10 cellular contexts compared by ENCODE assay signal in the genomic region with DNA sequence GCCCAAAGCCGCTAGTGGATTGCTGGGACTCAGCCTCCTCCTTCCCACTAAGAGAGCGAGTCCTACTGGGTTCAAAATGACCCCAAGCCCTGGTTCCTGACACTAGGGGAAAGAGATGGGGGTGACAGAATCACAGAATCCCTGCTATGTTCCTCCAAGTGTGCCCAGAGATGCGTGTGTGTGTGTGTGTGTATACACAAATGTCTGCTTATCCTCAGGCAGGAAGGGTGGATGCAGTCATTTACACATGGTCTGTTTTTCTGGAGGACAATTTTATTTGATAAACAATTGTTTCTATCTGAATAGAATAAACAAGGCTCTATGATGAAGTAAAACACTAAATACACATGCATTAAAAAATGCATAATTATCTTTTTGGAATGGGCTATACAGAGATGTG. TPM values are rescaled to one million over a fixed set of nuclear protein-coding genes. Genes with fewer than 3 reads are reported as not detected.
A peak's percentile ranks its signal among the peaks of the same experiment; 100 is the strongest.
DNase-seq lines count a peak whose midpoint lies in the region; ATAC-seq and TF ChIP-seq lines count a peak whose summit lies in the region.
"Had no signal": no experiment of that assay in that cellular context is flagged by ENCODE, and none has a peak within 500 bp of the region (broad histone marks: within the 10 kb centered on the region; RNA-seq: fewer than 3 reads in every experiment).

No MANE protein-coding gene starts in this region.

- H3K4me1 ChIP-seq in heart right ventricle (peaks cover 5 to 94% (median 53%) of the 10 kb centered on the region in 9 donors), mesodermal cell (ENCODE audit: control insufficient read depth, insufficient read depth, low read length, poor library complexity, severe bottlenecking) (peaks cover 54% of the 10 kb centered on the region), upper lobe of right lung (peaks cover 43% of the 10 kb centered on the region)

- ATAC-seq in heart right ventricle (no peak), Right ventricle myocardium inferior (no peak), upper lobe of right lung (no peak)

- H3K36me3 Mint-ChIP-seq in activated T-helper 2 cell treated with anti-CD3 and anti-CD28 coated beads, Interferon-gamma antibody, Interleukin-2, Interleukin-4, amounts not matched to agents 10 μg/mL and 5 μg/mL and 100 μg/mL, durations not matched to agents 14 hours and 24 hours and 36 hours (ENCODE audit: low read depth), result peaks cover 20% of the 10 kb centered on the region

- H3K27ac Mint-ChIP-seq in activated T-helper 2 cell treated with anti-CD3 and anti-CD28 coated beads, Interferon-gamma antibody, Interleukin-2, Interleukin-4, amounts not matched to agents 10 μg/mL and 5 μg/mL and 100 μg/mL, durations not matched to agents 14 hours and 24 hours and 36 hours, result no peak overlapping the region

- H3K9me3 ChIP-seq in heart right ventricle, result no peaks in the 10 kb centered on the region
- H3K9me3 ChIP-seq in mesodermal cell (ENCODE audit: control insufficient read depth, low read length), result no peaks in the 10 kb centered on the region
- no peaks in the 10 kb centered on the region for H3K9me3 ChIP-seq in upper lobe of right lung
- H3K9me3 ChIP-seq: Caco-2 had no signal

- H3K4me3 Mint-ChIP-seq in activated T-helper 2 cell treated with anti-CD3 and anti-CD28 coated beads, Interferon-gamma antibody, Interleukin-2, Interleukin-4, amounts not matched to agents 10 μg/mL and 5 μg/mL and 100 μg/mL, durations not matched to agents 14 hours and 24 hours and 36 hours (ENCODE audit: low read depth), result peak overlapping the region; percentile 58

- H3K9me3 Mint-ChIP-seq in activated T-helper 2 cell treated with anti-CD3 and anti-CD28 coated beads, Interferon-gamma antibody, Interleukin-2, Interleukin-4, amounts not matched to agents 10 μg/mL and 5 μg/mL and 100 μg/mL, durations not matched to agents 14 hours and 24 hours and 36 hours, result no peaks in the 10 kb centered on the region

- H3K27me3 ChIP-seq in heart right ventricle (peaks cover 0 to 14% (median 0%) of the 10 kb centered on the region in 7 donors), upper lobe of right lung (peaks cover 5% of the 10 kb centered on the region)

- H3K27ac ChIP-seq in heart right ventricle (peak overlapping the region in 9 of 10 donors; percentile 53 to 95 (median 90)), mesodermal cell (ENCODE audit: low read depth, low read length, severe bottlenecking) (peak overlapping the region; percentile 76), upper lobe of right lung (peak overlapping the region; percentile 72)

- intact Hi-C loops in heart right ventricle (cut with DNase I), result loop anchor here in 2 of 10 donors (2.0 to 5.0 kb wide), 3 partner anchors 23 to 33 kb away; no protein-coding TSS in a partner anchor
- intact Hi-C loops in Right ventricle myocardium inferior (cut with DNase I), result loop anchor here (1.0 kb wide), 1 partner anchor 28 kb away; no protein-coding TSS in a partner anchor
- intact Hi-C loops in activated T-helper 2 cell treated with anti-CD3 and anti-CD28 coated beads, Interferon-gamma antibody, Interleukin-2, Interleukin-4, amounts not matched to agents 10 μg/mL and 5 μg/mL and 100 μg/mL, durations not matched to agents 14 hours and 24 hours and 36 hours (cut with micrococcal nuclease), result loop anchor here (1.0 to 2.0 kb wide), 3 partner anchors 13 to 47 kb away; no protein-coding TSS in a partner anchor
- intact Hi-C loops in upper lobe of right lung (cut with DNase I), result no loop called here

- no peak for DNase-seq in heart right ventricle
- no peak for DNase-seq in Right ventricle myocardium inferior (ENCODE audit: missing footprints)
- no peak for DNase-seq in activated T-helper 2 cell treated with anti-CD3 and anti-CD28 coated beads, Interferon-gamma antibody, Interleukin-2, Interleukin-4, amounts not matched to agents 10 μg/mL and 5 μg/mL and 100 μg/mL, durations not matched to agents 14 hours and 24 hours and 36 hours (ENCODE audit: low spot score)
- no peak for DNase-seq in upper lobe of right lung
- no peak for DNase-seq in superior temporal gyrus (ENCODE audit: extremely low spot score)
- DNase-seq in NK-92 (lab: John Stamatoyannopoulos, UW; ENCODE audit: unreplicated experiment), result no peak
- no peak for DNase-seq in NCI-H1105 (lab: John Stamatoyannopoulos, UW)
- DNase-seq: NCI-H2081 treated with DMSO at 0.1 percent for 48 hours had no signal

- H3K4me3 ChIP-seq in heart right ventricle, result peak overlapping the region in 4 of 10 donors; percentile 10 to 92 (median 82)
- H3K4me3 ChIP-seq in mesodermal cell (ENCODE audit: extremely low read depth, insufficient read depth, low read length, poor library complexity, severe bottlenecking), result no peak overlapping the region
- H3K4me3 ChIP-seq in upper lobe of right lung, result no peak overlapping the region

- peaks cover 40% of the 10 kb centered on the region for H3K4me1 Mint-ChIP-seq in activated T-helper 2 cell treated with anti-CD3 and anti-CD28 coated beads, Interferon-gamma antibody, Interleukin-2, Interleukin-4, amounts not matched to agents 10 μg/mL and 5 μg/mL and 100 μg/mL, durations not matched to agents 14 hours and 24 hours and 36 hours (ENCODE audit: low read depth)

- TF ChIP-seq CTCF in heart right ventricle (IDR thresholded peaks at IDR 0.05) (no peak), upper lobe of right lung (IDR thresholded peaks at IDR 0.05) (no peak)

- WGBS in heart right ventricle, 2 donors, result 77 to 88% methylated on average over 3 of the region's 3 CpGs
- 35 to 80% methylated on average over 1 to 2 of the region's 3 CpGs for WGBS in mesodermal cell (ENCODE audit: insufficient coverage in 2 of 2), 2 experiments

- peaks cover 7% of the 10 kb centered on the region for H3K27me3 Mint-ChIP-seq in activated T-helper 2 cell treated with anti-CD3 and anti-CD28 coated beads, Interferon-gamma antibody, Interleukin-2, Interleukin-4, amounts not matched to agents 10 μg/mL and 5 μg/mL and 100 μg/mL, durations not matched to agents 14 hours and 24 hours and 36 hours (ENCODE audit: low read depth)

- peaks cover 0 to 21% (median 5%) of the 10 kb centered on the region in 9 donors for H3K36me3 ChIP-seq in heart right ventricle
- H3K36me3 ChIP-seq in mesodermal cell (ENCODE audit: control insufficient read depth, insufficient read depth, low read length), result peaks cover 19% of the 10 kb centered on the region
- no peaks in the 10 kb centered on the region for H3K36me3 ChIP-seq in upper lobe of right lung

RNA-seq across cellular contexts. Expression of a gene that starts 1.2 kb away (rescaled TPM):
- total RNA-seq in heart right ventricle (10 to 100 TPM in 2 of 10 donors, 1 to 10 TPM in 8; 4.4 to 44.3 (median 9.1) TPM), Right ventricle myocardium inferior (8.5 TPM), upper lobe of right lung (16.8 TPM)
- polyA plus RNA-seq in heart right ventricle, result 10 to 100 TPM in 1 of 2 donors, 1 to 10 TPM in 1; 5.6 to 10.4 TPM
- total RNA-seq in activated T-helper 2 cell treated with anti-CD3 and anti-CD28 coated beads, Interferon-gamma antibody, Interleukin-2, Interleukin-4, amounts not matched to agents 10 μg/mL and 5 μg/mL and 100 μg/mL, durations not matched to agents 14 hours and 24 hours and 36 hours, result 1.7 and 1.8 TPM in 2 replicates
- polyA plus RNA-seq in mesodermal cell (2013, experiment 1 of 2), result 125 TPM
- 104 TPM for polyA plus RNA-seq in mesodermal cell (2013, experiment 2 of 2)

RNA-seq across cellular contexts. Expression of a gene that starts 35.4 kb away (rescaled TPM):
- total RNA-seq in heart right ventricle, result 10 to 100 TPM in 9 of 10 donors, 1 to 10 TPM in 1; 9.4 to 16.7 (median 12.7) TPM
- polyA plus RNA-seq in heart right ventricle, result 1 to 10 TPM; 8.5 to 9.9 TPM
- total RNA-seq in Right ventricle myocardium inferior, result 11.7 TPM
- 25.8 and 26.4 TPM in 2 replicates for total RNA-seq in activated T-helper 2 cell treated with anti-CD3 and anti-CD28 coated beads, Interferon-gamma antibody, Interleukin-2, Interleukin-4, amounts not matched to agents 10 μg/mL and 5 μg/mL and 100 μg/mL, durations not matched to agents 14 hours and 24 hours and 36 hours
- polyA plus RNA-seq in mesodermal cell (2013, experiment 1 of 2), result 24.4 TPM
- 24.9 TPM for polyA plus RNA-seq in mesodermal cell (2013, experiment 2 of 2)
- total RNA-seq in upper lobe of right lung, result 36.2 TPM
